ENCODE assay signal across 10 cellular contexts in genomic region chr18:13801260-13801601, GRCh38. TPM values are rescaled to one million over a fixed set of nuclear protein-coding genes. Genes with fewer than 3 reads are reported as not detected.
DNase-seq lines count a peak whose midpoint lies in the region; ATAC-seq, FAIRE-seq and TF ChIP-seq lines count a peak whose summit lies in the region.
"Had no signal": no experiment of that assay in that cellular context is flagged by ENCODE, and none has a peak within 500 bp of the region (broad histone marks: within the 10 kb centered on the region; RNA-seq: fewer than 3 reads in every experiment).

No MANE protein-coding gene starts in this region.

- in situ Hi-C loops in HepG2 (cut with HindIII; ENCODE audit: extremely low pct_ligation_motif_present, low pct_unique_long_range_greater_than_20kb), result no loop called here

- no peaks in the 10 kb centered on the region for H3K79me2 ChIP-seq in SK-N-SH (ENCODE audit: insufficient read depth)
- no peaks in the 10 kb centered on the region for H3K79me2 ChIP-seq in HepG2 (ENCODE audit: insufficient read depth, low read length)

- TF ChIP-seq RAD21 in SK-N-SH (IDR thresholded peaks at IDR 0.05; ENCODE audit: low read length) (no peak), HepG2 (CRISPR knock-in tag; IDR thresholded peaks at IDR 0.05) (no peak)

- H3K9ac ChIP-seq in SK-N-SH, result no peak overlapping the region
- H3K9ac ChIP-seq in HepG2 (ENCODE audit: insufficient read depth, low read depth, low read length), result no peak overlapping the region

- intact Hi-C loops in HepG2 (cut with micrococcal nuclease; ENCODE audit: unreplicated experiment), result loop anchor here (5.0 kb wide), 1 partner anchor 244 kb away; no protein-coding TSS in a partner anchor
- intact Hi-C loops in stomach (cut with DNase I; ENCODE audit: low total_unique reads), result no loop called here

- H3K4me2 ChIP-seq in SK-N-SH, result peak overlapping the region; percentile 66
- peak overlapping the region; percentile 76 for H3K4me2 ChIP-seq in HepG2 (ENCODE audit: low read depth, low read length)

- peak; percentile 21 for FAIRE-seq in HepG2 (lab: Jason Lieb, UNC)
- FAIRE-seq: A204.1 had no signal

- H3K27ac Mint-ChIP-seq in brain, result peak overlapping the region in 1 of 5 experiments; percentile 12

- H4K20me1 ChIP-seq in SK-N-SH (ENCODE audit: insufficient read depth) (no peaks in the 10 kb centered on the region), HepG2 (ENCODE audit: insufficient read depth, low read length) (no peaks in the 10 kb centered on the region)

- no TSS peak for BruUV-seq in HepG2 (replicated peaks; lab: Mats Ljungman, UMichigan)

- peaks cover 0 to 8% (median 0%) of the 10 kb centered on the region in 5 experiments for H3K9me3 Mint-ChIP-seq in brain

- H3K4me1 ChIP-seq in SK-N-SH (ENCODE audit: control insufficient read depth in 1 of 2, insufficient read depth in 2 of 2, low read depth in 1 of 2, low read length in 1 of 2) (peaks cover 0 to 8% of the 10 kb centered on the region in 2 experiments; a peak in 1 of 4 replicates), HepG2 (ENCODE audit: insufficient read depth, low read length) (peaks cover 10% of the 10 kb centered on the region), stomach (peaks cover 0 to 11% (median 5%) of the 10 kb centered on the region in 4 donors), Peyer's patch (peaks cover 0 to 10% (median 2%) of the 10 kb centered on the region in 4 donors)

- H3K36me3 ChIP-seq in SK-N-SH (replicated peaks in 1 of 2; ENCODE audit: control insufficient read depth in 1 of 2, insufficient read depth in 2 of 2, low read length in 1 of 2) (no peaks in the 10 kb centered on the region), HepG2 (replicated peaks in 1 of 2; ENCODE audit: control insufficient read depth in 1 of 2, insufficient read depth in 2 of 2, low read length in 2 of 2) (no peaks in the 10 kb centered on the region), stomach (no peaks in the 10 kb centered on the region), Peyer's patch (no peaks in the 10 kb centered on the region)

- no peak; the same call in 2 of the 3 replicates for ATAC-seq in SK-N-SH treated with all-trans-retinoic acid at 6 μM for 48 hours
- peak; percentile 56 for ATAC-seq in HepG2

- peaks cover 11% of the 10 kb centered on the region for H3K4me1 Mint-ChIP-seq in brain

- peak overlapping the region; percentile 66 to 81 (median 79) for H3K4me3 Mint-ChIP-seq in brain

- no peaks in the 10 kb centered on the region for H3K9me3 ChIP-seq in SK-N-SH
- H3K9me3 ChIP-seq in HepG2 (ENCODE audit: low read length), result no peaks in the 10 kb centered on the region
- no peaks in the 10 kb centered on the region for H3K9me3 ChIP-seq in stomach
- H3K9me3 ChIP-seq in Peyer's patch, result no peaks in the 10 kb centered on the region

- no peaks in the 10 kb centered on the region for H3K9me2 ChIP-seq in SK-N-SH

- H2AFZ ChIP-seq in SK-N-SH (ENCODE audit: low read depth) (no peak overlapping the region; the same call in 1 of the 2 replicates), HepG2 (ENCODE audit: low read length) (peak overlapping the region; percentile 66)

- POLR2A ChIA-PET in SK-N-SH (lab: Yijun Ruan, JAX) (no interaction called here), HepG2 (lab: Yijun Ruan, JAX) (no interaction called here)

- no peak for TF ChIP-seq POLR2A in HepG2 (IDR thresholded peaks at IDR 0.05; ENCODE audit: insufficient read depth in 1 of 2, low read depth in 2 of 2, low read length in 2 of 2)
- no peak for TF ChIP-seq POLR2A in stomach (IDR thresholded peaks at IDR 0.05)
- TF ChIP-seq POLR2A in Peyer's patch (IDR thresholded peaks at IDR 0.05), result no peak

- TF ChIP-seq CTCF in SK-N-SH (IDR thresholded peaks at IDR 0.05), result no peak
- no peak for TF ChIP-seq CTCF in brain (conservative IDR thresholded peaks at IDR 0.05)
- no peak for TF ChIP-seq CTCF in HepG2 (CRISPR knock-in tag; IDR thresholded peaks at IDR 0.05)
- TF ChIP-seq CTCF in stomach (IDR thresholded peaks at IDR 0.05), result peak in 1 of 7 experiments; percentile 2
- TF ChIP-seq CTCF in Peyer's patch (IDR thresholded peaks at IDR 0.05), result no peak
- no peak for TF ChIP-seq CTCF in foreskin fibroblast (IDR thresholded peaks at IDR 0.05; ENCODE audit: low read depth, low read length)

- TF ChIP-seq EP300 in SK-N-SH (IDR thresholded peaks at IDR 0.05; ENCODE audit: borderline replicate concordance in 1 of 2, low read depth in 1 of 2, low read length in 1 of 2) (no peak), HepG2 (IDR thresholded peaks at IDR 0.05; ENCODE audit: low read depth in 2 of 2, low read length in 2 of 2) (no peak), HepG2 (CRISPR knock-in tag; IDR thresholded peaks at IDR 0.05; ENCODE audit: borderline replicate concordance) (no peak), stomach (IDR thresholded peaks at IDR 0.05) (no peak)

- H3K27ac ChIP-seq in SK-N-SH (ENCODE audit: low read depth in 2 of 2, low read length in 1 of 2), result no peak overlapping the region
- no peak overlapping the region for H3K27ac ChIP-seq in HepG2 (ENCODE audit: extremely low read length, insufficient read depth, low read length)
- no peak overlapping the region for H3K27ac ChIP-seq in stomach
- H3K27ac ChIP-seq in Peyer's patch, result no peak overlapping the region

- peaks cover 27% of the 10 kb centered on the region for H3K27me3 Mint-ChIP-seq in brain

- no peaks in the 10 kb centered on the region for H3F3A ChIP-seq in SK-N-SH (replicated peaks; ENCODE audit: insufficient read depth)

- peaks cover 37% of the 10 kb centered on the region for H3K27me3 ChIP-seq in SK-N-SH (ENCODE audit: insufficient read depth)
- H3K27me3 ChIP-seq in HepG2 (ENCODE audit: control insufficient read depth in 1 of 2, insufficient read depth in 2 of 2, low read length in 2 of 2), result peaks cover 1 to 21% of the 10 kb centered on the region in 2 experiments; a peak in 3 of 5 replicates
- H3K27me3 ChIP-seq in stomach, result peaks cover 0 to 42% (median 6%) of the 10 kb centered on the region in 3 donors
- no peaks in the 10 kb centered on the region for H3K27me3 ChIP-seq in Peyer's patch

- DNase-seq in SK-N-SH (no peak), HepG2 (ENCODE audit: low spot score) (no peak), stomach (no peak), Peyer's patch (no peak), foreskin fibroblast (no peak), MV-4-11 (lab: John Stamatoyannopoulos, UW) (no peak)

- no peaks in the 10 kb centered on the region for H3K36me3 Mint-ChIP-seq in brain

- CTCF ChIA-PET in SK-N-SH (lab: Yijun Ruan, JAX), result interaction anchor here (1.0 to 5.9 kb wide), 4 partner anchors 11 to 1524 kb away, joined by 3 to 38 read pairs (median 4); no protein-coding TSS in a partner anchor
- CTCF ChIA-PET in HepG2 (lab: Yijun Ruan, JAX; ENCODE audit: low intra/inter-chr PET ratio, low total read pairs), result interaction anchor here (1.4 kb wide), 1 partner anchor 243 kb away, joined by 6 read pairs; no protein-coding TSS in a partner anchor

- peak overlapping the region; percentile 29 to 52 for H3K4me3 ChIP-seq in SK-N-SH (ENCODE audit: low read depth in 2 of 2, low read length in 1 of 2)
- H3K4me3 ChIP-seq in HepG2 (replicated peaks in 1 of 3; ENCODE audit: insufficient read depth in 1 of 3, low read depth in 2 of 3, low read length in 3 of 3), result peak overlapping the region; percentile 32 to 61 (median 38); a peak in 4 of 6 replicates
- H3K4me3 ChIP-seq in stomach, result peak overlapping the region; percentile 21 to 31 (median 27)
- peak overlapping the region in 1 of 4 donors; percentile 30 for H3K4me3 ChIP-seq in Peyer's patch
- H3K4me3 ChIP-seq in foreskin fibroblast (ENCODE audit: low read depth in 1 of 2, low read length in 2 of 2), result peak overlapping the region in 1 of 2 donors; percentile 14

- WGBS in SK-N-SH (ENCODE audit: low lambda C conversion rate), result 1% methylated on average over 15 of the region's 15 CpGs
- 9% methylated on average over 15 of the region's 15 CpGs for WGBS in HepG2 (ENCODE audit: low lambda C conversion rate)
- 8 to 14% (median 10%) methylated on average over 15 of the region's 15 CpGs for WGBS in stomach, 5 donors

TF ChIP-seq in SK-N-SH, 30 proteins besides CTCF, POLR2A, EP300 and RAD21 (continues in another document):
- TF ChIP-seq JUND (IDR thresholded peaks at IDR 0.05), result no peak
- no peak for TF ChIP-seq MXI1 (IDR thresholded peaks at IDR 0.05; ENCODE audit: low read depth, low read length)

TF ChIP-seq in SK-N-SH treated with all-trans-retinoic acid at 6 μM for 48 hours, 23 proteins besides CTCF, POLR2A, EP300 and RAD21 (continues in another document):
- TF ChIP-seq ESRRG (CRISPR knock-in tag; IDR thresholded peaks at IDR 0.05) (no peak), ZFP3 (CRISPR knock-in tag; IDR thresholded peaks at IDR 0.05) (no peak)

TF ChIP-seq in HepG2, 621 proteins besides CTCF, POLR2A, EP300 and RAD21 (continues in another document):
- TF ChIP-seq ATF1 (CRISPR knock-in tag; IDR thresholded peaks at IDR 0.05) (no peak), ZNF552 (CRISPR knock-in tag; IDR thresholded peaks at IDR 0.05; ENCODE audit: borderline replicate concordance) (no peak), TGIF2 (CRISPR knock-in tag; IDR thresholded peaks at IDR 0.05) (no peak)

RNA-seq across cellular contexts. Expression of gene MC5R, which starts 22.7 kb away (rescaled TPM):
- polyA plus RNA-seq in SK-N-SH (2012; rRNA removed) (not detected in 2 replicates), brain (ENCODE audit: insufficient read depth, low read depth, low replicate concordance) (not detected), HepG2 (2011; rRNA removed) (not detected in 2 replicates), stomach (not detected)
- not detected in 2 replicates for polyA plus RNA-seq in SK-N-SH (2012; cell fraction: cytosol; rRNA removed)
- polyA plus RNA-seq in SK-N-SH (2012; cell fraction: nucleus; rRNA removed), result not detected in 2 replicates
- total RNA-seq in HepG2 (2016; rRNA removed; fragmentation: Illumina TruSeq; extraction: Trizol) (not detected in 2 replicates), stomach (not detected), Peyer's patch (not detected)
- total RNA-seq in HepG2 (2016; cell fraction: cytosol; rRNA removed; fragmentation: Illumina TruSeq; extraction: Trizol; ENCODE audit: low read depth), result not detected in 2 replicates
- total RNA-seq in HepG2 (2016; cell fraction: insoluble cytoplasmic fraction; rRNA removed; fragmentation: Illumina TruSeq; extraction: Trizol), result not detected in 2 replicates
- total RNA-seq in HepG2 (2016; cell fraction: membrane; rRNA removed; fragmentation: Illumina TruSeq; extraction: Trizol), result not detected in 2 replicates
- total RNA-seq in HepG2 (2016; cell fraction: nucleus; rRNA removed; fragmentation: Illumina TruSeq; extraction: Trizol), result not detected in 2 replicates
- not detected in 2 replicates for polyA plus RNA-seq in HepG2 (2011; cell fraction: cytosol; rRNA removed)
- polyA plus RNA-seq in HepG2 (2011; cell fraction: nucleus; rRNA removed), result not detected in 2 replicates
- polyA plus RNA-seq in HepG2 (2012), result not detected in 2 replicates
- not detected in 2 replicates for polyA plus RNA-seq in HepG2 (2016; cell fraction: cytosol; fragmentation: Illumina TruSeq; extraction: Trizol; ENCODE audit: low read depth)
- polyA plus RNA-seq in HepG2 (2016; cell fraction: insoluble cytoplasmic fraction; fragmentation: Illumina TruSeq; extraction: Trizol; ENCODE audit: low read depth), result not detected in 2 replicates
- polyA plus RNA-seq in HepG2 (2016; cell fraction: membrane; fragmentation: Illumina TruSeq; extraction: Trizol; ENCODE audit: low read depth), result not detected in 2 replicates
- polyA plus RNA-seq in HepG2 (2016; cell fraction: nucleus; fragmentation: Illumina TruSeq; extraction: Trizol; ENCODE audit: insufficient read depth, low read depth), result not detected in 2 replicates
- polyA minus RNA-seq in HepG2 (2011; rRNA and poly(A)+ RNA removed; ENCODE audit: low replicate concordance), result not detected in 2 replicates
- polyA minus RNA-seq in HepG2 (2011; cell fraction: cytosol; rRNA and poly(A)+ RNA removed), result not detected in 2 replicates
- not detected in 2 replicates for polyA minus RNA-seq in HepG2 (2011; cell fraction: nucleus; rRNA and poly(A)+ RNA removed)
- total RNA-seq: RPMI7951 had no signal
